ENCODE assay signal across 8 cellular contexts in genomic region chr3:61269460-61269859, GRCh38. TPM values are rescaled to one million over a fixed set of nuclear protein-coding genes. Genes with fewer than 3 reads are reported as not detected.
"Had no signal": no experiment of that assay in that cellular context is flagged by ENCODE, and none has a peak within 500 bp of the region (broad histone marks: within the 10 kb centered on the region; RNA-seq: fewer than 3 reads in every experiment).

No MANE protein-coding gene starts in this region.

- DNase-seq: GM23248, GOT3, H9, HCEC 1CT had no signal

- H3K27ac ChIP-seq: GM23248, HL-60 had no signal

- FAIRE-seq: H54, HepG2 had no signal

- ATAC-seq: HepG2 had no signal

- H3K9ac ChIP-seq: GM23248 had no signal

- H2AFZ ChIP-seq: GM23248 had no signal

- H3K4me3 ChIP-seq: GM23248 had no signal

RNA-seq across cellular contexts. Expression of gene FHIT, which starts 18.2 kb away (rescaled TPM):
- total RNA-seq: HT1080 had no signal
